In the genomic region with DNA sequence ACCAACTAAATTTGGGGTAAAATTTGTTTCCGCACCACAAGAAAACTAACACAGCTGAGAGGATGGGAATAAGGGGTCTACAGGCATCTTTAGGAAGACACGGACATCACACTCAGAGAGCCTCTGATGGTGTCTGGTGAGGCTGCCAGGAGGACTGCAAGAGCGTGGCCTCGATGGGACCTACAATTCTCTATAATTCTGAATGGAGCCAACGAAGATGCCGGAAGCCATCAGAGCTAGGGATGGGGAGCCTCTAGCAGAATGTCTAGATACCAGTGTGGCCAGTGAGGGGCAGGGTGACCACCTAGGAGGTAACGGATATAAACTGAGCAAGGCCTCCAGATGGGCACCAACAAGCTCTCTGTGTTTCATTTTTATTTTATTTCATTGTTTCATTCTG, we compare ENCODE assay signal across 18 cellular contexts. TPM values are rescaled to one million over a fixed set of nuclear protein-coding genes. Genes with fewer than 3 reads are reported as not detected.
A peak's percentile ranks its signal among the peaks of the same experiment; 100 is the strongest.
DNase-seq lines count a peak whose midpoint lies in the region; ATAC-seq and TF ChIP-seq lines count a peak whose summit lies in the region.
"Had no signal": no experiment of that assay in that cellular context is flagged by ENCODE, and none has a peak within 500 bp of the region (broad histone marks: within the 10 kb centered on the region; RNA-seq: fewer than 3 reads in every experiment).

No MANE protein-coding gene starts in this region.

- H3K27me3 ChIP-seq in right cardiac atrium (ENCODE audit: control insufficient read depth, insufficient read depth) = no peaks in the 10 kb centered on the region

- H3K4me1 ChIP-seq in right cardiac atrium (ENCODE audit: control insufficient read depth, insufficient read depth, low read length) = peaks cover 5% of the 10 kb centered on the region

- peaks cover 27% of the 10 kb centered on the region for H3K27me3 Mint-ChIP-seq in chondrocyte (ENCODE audit: low read depth)

- no peaks in the 10 kb centered on the region for H3K9me3 ChIP-seq in right cardiac atrium (ENCODE audit: control insufficient read depth, low read length)
- H3K9me3 ChIP-seq: BLaER1, Caco-2 had no signal

- ATAC-seq in Right ventricle myocardium superior (ENCODE audit: poor library complexity) (no peak), right cardiac atrium (no peak), HG03432 (IDR thresholded peaks at IDR 0.05; ENCODE audit: unreplicated experiment) (no peak)

- peaks cover 10% of the 10 kb centered on the region for H3K4me1 Mint-ChIP-seq in chondrocyte (ENCODE audit: low read depth)

- intact Hi-C loops in Right ventricle myocardium superior (cut with DNase I) = no loop called here
- intact Hi-C loops in right cardiac atrium (cut with DNase I) = no loop called here

- whole genome bisulfite sequencing in right cardiac atrium = 94% methylated on average over 7 of the region's 7 CpGs

- DNase-seq in Right ventricle myocardium superior = peak; percentile 2
- DNase-seq in right cardiac atrium = no peak
- peak; percentile 7 for DNase-seq in chondrocyte (ENCODE audit: low spot score)
- DNase-seq in mesenteric fat pad (ENCODE audit: low spot score) = peak; percentile 37
- DNase-seq in substantia nigra (lab: John Stamatoyannopoulos, UW) = no peak
- no peak for DNase-seq in stimulated activated CD4-positive, alpha-beta T cell treated with anti-CD3 and anti-CD28 coated beads, Interleukin-2, amount 100 ng/mL, for 48 hours
- DNase-seq in HUDEP-2 (lab: John Stamatoyannopoulos, UW; ENCODE audit: unreplicated experiment in 76 of 76) = no peak
- DNase-seq: 8988T; AML-193; CD8-positive, alpha-beta memory T cell; DND-41; GDM1; HCEC 1CT; HFFc6 had no signal

- H3K27ac ChIP-seq in right cardiac atrium (ENCODE audit: low read length) (no peak overlapping the region), substantia nigra (ENCODE audit: low read depth, low read length, poor library complexity, severe bottlenecking) (peak overlapping the region; percentile 22)
- H3K27ac ChIP-seq: BLaER1 had no signal

- TF ChIP-seq CTCF in chondrocyte (IDR thresholded peaks at IDR 0.05) = no peak

- no peak overlapping the region for H3K27ac Mint-ChIP-seq in chondrocyte (ENCODE audit: unreplicated experiment)
- H3K27ac Mint-ChIP-seq: HFFc6 had no signal

- peaks cover under 1% of the 10 kb centered on the region for H3K36me3 Mint-ChIP-seq in chondrocyte (ENCODE audit: low read depth)
- H3K36me3 Mint-ChIP-seq: CD8-positive, alpha-beta memory T cell had no signal

- H3K9me3 Mint-ChIP-seq in chondrocyte (ENCODE audit: low read depth) = peaks cover 4% of the 10 kb centered on the region
- H3K9me3 Mint-ChIP-seq: HFFc6 had no signal

- H3K4me3 Mint-ChIP-seq in chondrocyte (ENCODE audit: unreplicated experiment) = no peak overlapping the region
- H3K4me3 Mint-ChIP-seq: CD8-positive, alpha-beta memory T cell; HFFc6 had no signal

- H3K4me3 ChIP-seq in right cardiac atrium (ENCODE audit: low read length) = no peak overlapping the region
- H3K4me3 ChIP-seq: BLaER1 had no signal

RNA-seq across cellular contexts. Expression of a gene that starts 7.5 kb away (rescaled TPM):
- total RNA-seq in Right ventricle myocardium superior (1.1 TPM), right cardiac atrium (1 to 10 TPM in 1 of 4 donors, under 1 TPM in 3; 0.06 to 1.8 (median 0.34) TPM), chondrocyte (0.60 to 2.2 TPM (median 0.62 TPM) in 3 replicates), mesenteric fat pad (2.1 TPM)
- polyA plus RNA-seq in right cardiac atrium = 0.29 TPM
- total RNA-seq: CD8-positive, alpha-beta memory T cell; HFFc6; HT-29 had no signal
- polyA plus RNA-seq: CD8-positive, alpha-beta memory T cell had no signal

Comparison
In these comparisons a context has a peak if more than half of its experiments do, and no peak if none do; other contexts are left out.
1. DNase-seq: peak in Right ventricle myocardium superior (single experiment), chondrocyte (single experiment) and mesenteric fat pad (single experiment); none in right cardiac atrium (0 of 3), substantia nigra (0 of 49), stimulated activated CD4-positive, alpha-beta T cell treated with anti-CD3 and anti-CD28 coated beads, Interleukin-2, amount 100 ng/mL, for 48 hours (0 of 2) and HUDEP-2 (0 of 76).